In the genomic region with DNA sequence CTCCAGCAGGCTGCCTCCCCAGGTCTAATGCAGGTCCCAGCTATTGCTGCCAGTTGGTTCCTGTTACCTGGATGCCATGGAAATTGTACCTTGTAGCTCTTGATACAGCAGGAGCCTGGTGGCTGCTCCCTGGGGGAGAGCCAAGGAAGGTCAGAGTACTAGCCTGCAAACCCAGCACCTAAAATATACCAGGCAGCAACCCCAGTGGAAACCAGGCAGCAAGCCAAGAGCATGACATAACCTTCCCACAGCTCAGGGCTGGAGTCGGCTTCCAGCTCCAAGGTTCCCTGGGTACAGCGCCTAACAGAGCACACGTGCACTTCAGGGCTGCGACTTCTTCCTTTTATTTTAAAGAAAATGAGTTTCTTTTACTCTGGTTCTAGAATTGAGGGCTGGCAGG, we compare ENCODE assay signal across 9 cellular contexts. TPM values are rescaled to one million over a fixed set of nuclear protein-coding genes. Genes with fewer than 3 reads are reported as not detected.
DNase-seq lines count a peak whose midpoint lies in the region; TF ChIP-seq lines count a peak whose summit lies in the region.
"Had no signal": no experiment of that assay in that cellular context is flagged by ENCODE, and none has a peak within 500 bp of the region (broad histone marks: within the 10 kb centered on the region; RNA-seq: fewer than 3 reads in every experiment).

No MANE protein-coding gene starts in this region.

- H3K27ac ChIP-seq in ascending aorta (peak overlapping the region in 1 of 2 donors; percentile 6), thyroid gland (peak overlapping the region; percentile 75 to 82 (median 76))

- H3K4me1 ChIP-seq in ascending aorta, result peaks cover 11 to 29% of the 10 kb centered on the region in 2 donors
- peaks cover 37 to 38% of the 10 kb centered on the region in 2 donors for H3K4me1 ChIP-seq in thyroid gland

- TF ChIP-seq CTCF in ascending aorta (IDR thresholded peaks at IDR 0.05), result no peak
- TF ChIP-seq CTCF in thyroid gland (IDR thresholded peaks at IDR 0.05), result no peak

- intact Hi-C loops in ascending aorta (cut with DNase I) (loop anchor here (5.0 kb wide), 1 partner anchor 37 kb away; no protein-coding TSS in a partner anchor), thyroid gland (cut with DNase I) (no loop called here)

- H3K4me3 ChIP-seq in ascending aorta (no peak overlapping the region), thyroid gland (replicated peaks in 1 of 3) (no peak overlapping the region)

- DNase-seq in NCI-H1105 treated with DMSO at 0.1 percent for 48 hours (lab: John Stamatoyannopoulos, UW), result peak; percentile 50
- peak; percentile 28 to 89 for DNase-seq in ascending aorta (ENCODE audit: low spot score in 2 of 2)
- DNase-seq in iPS-NIHi11 (ENCODE audit: low spot score), result peak; percentile 52
- peak; percentile 93 to 94 for DNase-seq in thyroid gland
- no peak for DNase-seq in stimulated activated CD4-positive, alpha-beta T cell treated with anti-CD3 and anti-CD28 coated beads, Interleukin-1b, Interleukin-23, amount 100 ng/mL, for 48 hours
- no peak for DNase-seq in SW480 (ENCODE audit: low spot score)
- no peak for DNase-seq in stimulated activated CD4-positive, alpha-beta T cell treated with anti-CD3 and anti-CD28 coated beads, Interleukin-12 subunit alpha, Interleukin-12 subunit beta, amount 100 ng/mL, for 4 hours
- DNase-seq in activated naive CD4-positive, alpha-beta T cell treated with Interleukin-2 at 50 U/mL for 16 hours, result no peak

- H3K36me3 ChIP-seq in ascending aorta (no peaks in the 10 kb centered on the region), thyroid gland (no peaks in the 10 kb centered on the region)

- no peaks in the 10 kb centered on the region for H3K9me3 ChIP-seq in ascending aorta
- H3K9me3 ChIP-seq in thyroid gland, result no peaks in the 10 kb centered on the region

- no peak for TF ChIP-seq POLR2A in thyroid gland (IDR thresholded peaks at IDR 0.05)

- WGBS in thyroid gland, 2 donors, result 42 to 51% methylated on average over 4 of the region's 4 CpGs

- H3K27me3 ChIP-seq in ascending aorta (no peaks in the 10 kb centered on the region), thyroid gland (no peaks in the 10 kb centered on the region)

RNA-seq across cellular contexts. Expression of gene TNP1, which starts 30.3 kb away (rescaled TPM):
- total RNA-seq in ascending aorta (not detected), thyroid gland (10 to 100 TPM in 1 of 4 donors, 1 to 10 TPM in 1, not detected in 2; 7.1 to 79.1 TPM)
- total RNA-seq: mesenteric fat pad had no signal

Comparison
In these comparisons a context has a peak if more than half of its experiments do, and no peak if none do; other contexts are left out.
1. DNase-seq: peak in NCI-H1105 treated with DMSO at 0.1 percent for 48 hours (single experiment), ascending aorta (2 of 2), iPS-NIHi11 (single experiment) and thyroid gland (2 of 2); none in stimulated activated CD4-positive, alpha-beta T cell treated with anti-CD3 and anti-CD28 coated beads, Interleukin-1b, Interleukin-23, amount 100 ng/mL, for 48 hours (single experiment), SW480 (single experiment), stimulated activated CD4-positive, alpha-beta T cell treated with anti-CD3 and anti-CD28 coated beads, Interleukin-12 subunit alpha, Interleukin-12 subunit beta, amount 100 ng/mL, for 4 hours (single experiment) and activated naive CD4-positive, alpha-beta T cell treated with Interleukin-2 at 50 U/mL for 16 hours (single experiment).